ENCODE assay signal across 8 cellular contexts in the genomic region with DNA sequence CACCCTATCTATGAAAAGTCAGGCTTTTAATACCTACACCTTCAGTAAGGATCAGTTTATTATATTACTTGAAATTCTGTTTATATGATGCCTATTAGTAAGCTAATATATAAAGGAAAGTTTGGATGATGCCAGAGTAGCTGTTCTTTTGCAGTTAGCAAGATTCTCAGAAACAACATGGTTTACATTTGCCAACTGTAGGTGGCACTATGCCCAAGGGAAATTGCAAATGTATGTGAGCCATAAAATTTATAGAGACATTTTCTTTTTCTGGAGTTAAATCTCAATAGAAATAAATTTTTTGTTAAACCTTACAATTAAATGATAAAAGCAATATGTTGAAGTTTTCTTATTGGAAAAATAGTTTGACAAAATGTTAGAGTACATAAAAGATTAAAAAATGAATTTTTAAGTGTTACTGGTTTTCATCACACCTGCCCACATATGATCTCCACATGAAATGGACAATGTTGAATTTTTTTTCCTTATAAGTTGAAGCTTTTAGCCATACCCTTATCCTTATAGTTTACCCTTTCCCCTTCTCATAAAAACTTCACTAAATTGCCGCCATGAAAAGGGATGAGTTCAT. TPM values are rescaled to one million over a fixed set of nuclear protein-coding genes. Genes with fewer than 3 reads are reported as not detected.
DNase-seq lines count a peak whose midpoint lies in the region; ATAC-seq and TF ChIP-seq lines count a peak whose summit lies in the region.

No MANE protein-coding gene starts in this region.

- TF ChIP-seq CTCF in NB4 (IDR thresholded peaks at IDR 0.05; ENCODE audit: low read depth, low read length) = peak; percentile 56

- no peak overlapping the region for H3K4me3 ChIP-seq in NB4 (ENCODE audit: low read depth, low read length)

- H3K9me3 Mint-ChIP-seq in activated T-cell treated with anti-CD3 and anti-CD28 coated beads, Interleukin-2, amount 50 U/mL, for 24 hours = no peaks in the 10 kb centered on the region
- no peaks in the 10 kb centered on the region for H3K9me3 Mint-ChIP-seq in naive thymus-derived CD8-positive, alpha-beta T cell

- peak in 1 of 2 donors; percentile 38 for ATAC-seq in naive thymus-derived CD8-positive, alpha-beta T cell
- no peak for ATAC-seq in HG02973 (IDR thresholded peaks at IDR 0.05; ENCODE audit: unreplicated experiment)
- no peak for ATAC-seq in GM18520 (IDR thresholded peaks at IDR 0.05; ENCODE audit: unreplicated experiment)

- no peaks in the 10 kb centered on the region for H3K36me3 Mint-ChIP-seq in activated T-cell treated with anti-CD3 and anti-CD28 coated beads, Interleukin-2, amount 50 U/mL, for 24 hours (ENCODE audit: low read depth)
- no peaks in the 10 kb centered on the region for H3K36me3 Mint-ChIP-seq in naive thymus-derived CD8-positive, alpha-beta T cell

- no peaks in the 10 kb centered on the region for H3K27me3 Mint-ChIP-seq in activated T-cell treated with anti-CD3 and anti-CD28 coated beads, Interleukin-2, amount 50 U/mL, for 24 hours
- peaks cover 0 to 5% (median 0%) of the 10 kb centered on the region in 5 donors for H3K27me3 Mint-ChIP-seq in naive thymus-derived CD8-positive, alpha-beta T cell

- H3K27ac Mint-ChIP-seq in activated T-cell treated with anti-CD3 and anti-CD28 coated beads, Interleukin-2, amount 50 U/mL, for 24 hours = no peak overlapping the region
- H3K27ac Mint-ChIP-seq in naive thymus-derived CD8-positive, alpha-beta T cell = no peak overlapping the region

- H3K4me1 Mint-ChIP-seq in activated T-cell treated with anti-CD3 and anti-CD28 coated beads, Interleukin-2, amount 50 U/mL, for 24 hours (ENCODE audit: low read depth) = no peaks in the 10 kb centered on the region
- H3K4me1 Mint-ChIP-seq in naive thymus-derived CD8-positive, alpha-beta T cell = peaks cover 0 to 1% (median 0%) of the 10 kb centered on the region in 4 donors

- no peak overlapping the region for H3K4me3 Mint-ChIP-seq in activated T-cell treated with anti-CD3 and anti-CD28 coated beads, Interleukin-2, amount 50 U/mL, for 24 hours
- H3K4me3 Mint-ChIP-seq in naive thymus-derived CD8-positive, alpha-beta T cell = no peak overlapping the region

- DNase-seq in activated T-cell treated with anti-CD3 and anti-CD28 coated beads for 1 hour (ENCODE audit: low read depth) = peak; percentile 9
- DNase-seq in activated T-cell treated with anti-CD3 and anti-CD28 coated beads, Interleukin-2, amount 50 U/mL, for 24 hours = no peak
- DNase-seq in NB4 (ENCODE audit: low read depth) = peak; percentile 71
- DNase-seq in T-helper 2 cell = peak in 3 of 5 experiments; percentile 16 to 71 (median 20)
- peak; percentile 25 for DNase-seq in effector CD4-positive, alpha-beta T cell
- DNase-seq in naive thymus-derived CD8-positive, alpha-beta T cell = peak in 9 of 10 donors; percentile 9 to 70 (median 47)

- POLR2A ChIA-PET in naive thymus-derived CD8-positive, alpha-beta T cell (lab: Charles Lee) = interaction anchor here (0.5 kb wide), 1 partner anchor 984 kb away, joined by 4 read pairs; no protein-coding TSS in a partner anchor

- TF ChIP-seq POLR2A in NB4 (IDR thresholded peaks at IDR 0.05; ENCODE audit: extremely low read depth, insufficient read length) = no peak

RNA-seq across cellular contexts. Expression of a gene that starts 32.1 kb away (rescaled TPM):
- under 1 TPM in 1 of 2 experiments, not detected in 1; 0.26 TPM for total RNA-seq in naive thymus-derived CD8-positive, alpha-beta T cell
- polyA plus RNA-seq in naive thymus-derived CD8-positive, alpha-beta T cell = under 1 TPM in 2 of 3 donors, not detected in 1; 0.19 to 0.43 TPM

RNA-seq across cellular contexts. Expression of a gene that starts 48.5 kb away (rescaled TPM):
- not detected for total RNA-seq in naive thymus-derived CD8-positive, alpha-beta T cell
- polyA plus RNA-seq in naive thymus-derived CD8-positive, alpha-beta T cell = not detected
